In the genomic region with DNA sequence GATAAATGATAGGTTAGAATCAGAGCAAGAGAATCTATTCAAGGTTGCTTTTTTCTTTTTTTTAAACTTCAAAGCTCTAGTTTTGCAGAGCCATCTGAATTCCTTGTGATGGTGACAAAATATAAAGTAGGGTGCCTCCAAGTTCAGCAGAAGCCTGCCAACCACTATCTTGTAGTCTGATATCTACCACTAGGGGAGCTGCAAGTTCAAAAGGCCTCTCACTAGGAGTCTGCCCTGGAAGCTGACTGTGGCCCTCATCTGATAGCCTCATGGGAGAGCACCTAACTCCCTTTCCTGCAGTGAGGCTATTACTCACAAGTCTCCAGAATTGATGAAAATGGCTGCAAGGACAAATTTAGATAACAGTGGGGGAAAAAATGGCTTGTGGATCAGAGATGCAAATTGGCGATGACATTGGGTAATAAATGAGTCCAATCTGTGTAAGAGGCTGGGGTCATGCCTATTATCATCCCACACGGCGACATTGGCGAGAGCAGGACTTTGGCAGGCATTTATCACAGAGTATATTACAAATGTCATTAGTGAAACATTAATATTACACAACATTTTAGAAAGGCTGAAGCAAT, we compare ENCODE assay signal across 9 cellular contexts. TPM values are rescaled to one million over a fixed set of nuclear protein-coding genes. Genes with fewer than 3 reads are reported as not detected.
DNase-seq lines count a peak whose midpoint lies in the region; ATAC-seq and TF ChIP-seq lines count a peak whose summit lies in the region.
"Had no signal": no experiment of that assay in that cellular context is flagged by ENCODE, and none has a peak within 500 bp of the region (broad histone marks: within the 10 kb centered on the region; RNA-seq: fewer than 3 reads in every experiment).

No MANE protein-coding gene starts in this region.

- H4K20me1 ChIP-seq in MM.1S (ENCODE audit: insufficient read depth, low read length) = no peaks in the 10 kb centered on the region

- peaks cover 0 to 2% of the 10 kb centered on the region in 2 donors for H3K9me3 Mint-ChIP-seq in activated T-cell treated with anti-CD3 and anti-CD28 coated beads, Interleukin-2, amount 50 U/mL, for 72 hours
- peaks cover 3% of the 10 kb centered on the region for H3K9me3 Mint-ChIP-seq in chondrocyte (ENCODE audit: low read depth)

- no peaks in the 10 kb centered on the region for H3F3A ChIP-seq in MM.1S (ENCODE audit: insufficient read depth, low read length)

- H3K27me3 Mint-ChIP-seq in activated T-cell treated with anti-CD3 and anti-CD28 coated beads, Interleukin-2, amount 50 U/mL, for 72 hours (ENCODE audit: low read depth) = no peaks in the 10 kb centered on the region
- H3K27me3 Mint-ChIP-seq in chondrocyte (ENCODE audit: low read depth) = peaks cover 5% of the 10 kb centered on the region

- H3K4me1 Mint-ChIP-seq in activated T-cell treated with anti-CD3 and anti-CD28 coated beads, Interleukin-2, amount 50 U/mL, for 72 hours (ENCODE audit: low read depth) = no peaks in the 10 kb centered on the region
- no peaks in the 10 kb centered on the region for H3K4me1 Mint-ChIP-seq in chondrocyte (ENCODE audit: low read depth)

- H3K4me3 ChIP-seq in MM.1S (ENCODE audit: low read length) (no peak overlapping the region), psoas muscle (no peak overlapping the region)

- H3K4me2 ChIP-seq in MM.1S (ENCODE audit: low read depth, low read length) = no peak overlapping the region

- no peaks in the 10 kb centered on the region for H3K27me3 ChIP-seq in MM.1S (replicated peaks; ENCODE audit: insufficient read depth, low read length)
- peaks cover 0 to 2% (median 0%) of the 10 kb centered on the region in 3 donors for H3K27me3 ChIP-seq in psoas muscle (ENCODE audit: insufficient read depth in 3 of 3, low read length in 2 of 3)

- no peak overlapping the region for H3K9ac ChIP-seq in MM.1S (ENCODE audit: low read length)
- H3K9ac ChIP-seq: parathyroid adenoma had no signal

- H2AFZ ChIP-seq in MM.1S (ENCODE audit: low read length) = no peak overlapping the region
- H2AFZ ChIP-seq: parathyroid adenoma had no signal

- no peaks in the 10 kb centered on the region for H3K4me1 ChIP-seq in MM.1S (ENCODE audit: low read length)
- H3K4me1 ChIP-seq in psoas muscle = no peaks in the 10 kb centered on the region
- H3K4me1 ChIP-seq: parathyroid adenoma had no signal

- H3K9me2 ChIP-seq in MM.1S (replicated peaks; ENCODE audit: insufficient read depth, low read length) = no peaks in the 10 kb centered on the region

- H3K9me3 ChIP-seq in MM.1S (replicated peaks; ENCODE audit: insufficient read depth, low read length) (no peaks in the 10 kb centered on the region), psoas muscle (no peaks in the 10 kb centered on the region)

- H3K27ac Mint-ChIP-seq in activated T-cell treated with anti-CD3 and anti-CD28 coated beads, Interleukin-2, amount 50 U/mL, for 72 hours = peak overlapping the region; percentile 31
- no peak overlapping the region for H3K27ac Mint-ChIP-seq in chondrocyte (ENCODE audit: unreplicated experiment)

- TF ChIP-seq CTCF in MM.1S (IDR thresholded peaks at IDR 0.05; ENCODE audit: low read length) = peak; percentile 44
- peak; percentile 58 for TF ChIP-seq CTCF in chondrocyte (IDR thresholded peaks at IDR 0.05)
- peak; percentile 14 for TF ChIP-seq CTCF in psoas muscle (IDR thresholded peaks at IDR 0.05)

- no peak for ATAC-seq in activated T-cell treated with anti-CD3 and anti-CD28 coated beads, Interleukin-2, amount 50 U/mL, for 72 hours (replicated peaks in 1 of 2)
- ATAC-seq in psoas muscle (no peak), GM21381 (IDR thresholded peaks at IDR 0.05; ENCODE audit: unreplicated experiment) (no peak)

- H3K4me3 Mint-ChIP-seq in activated T-cell treated with anti-CD3 and anti-CD28 coated beads, Interleukin-2, amount 50 U/mL, for 72 hours = no peak overlapping the region
- no peak overlapping the region for H3K4me3 Mint-ChIP-seq in chondrocyte (ENCODE audit: unreplicated experiment)

- H3K27ac ChIP-seq in MM.1S (ENCODE audit: low read length) (no peak overlapping the region), psoas muscle (no peak overlapping the region)
- H3K27ac ChIP-seq: parathyroid adenoma had no signal

- no peak for DNase-seq in activated T-cell treated with anti-CD3 and anti-CD28 coated beads, Interleukin-2, amount 50 U/mL, for 72 hours
- DNase-seq in activated T-cell treated with anti-CD3 and anti-CD28 coated beads, Interleukin-2, amount 50 U/mL, for 48 hours = no peak
- peak; percentile 27 for DNase-seq in MM.1S
- DNase-seq in chondrocyte (ENCODE audit: low spot score) = no peak
- DNase-seq in psoas muscle = no peak
- DNase-seq in nucleus accumbens (lab: John Stamatoyannopoulos, UW) = no peak
- DNase-seq in NCI-H1417 treated with DMSO at 0.1 percent for 48 hours (lab: John Stamatoyannopoulos, UW) = no peak

- H3K36me3 Mint-ChIP-seq in activated T-cell treated with anti-CD3 and anti-CD28 coated beads, Interleukin-2, amount 50 U/mL, for 72 hours (ENCODE audit: insufficient read depth in 2 of 2) = no peaks in the 10 kb centered on the region
- no peaks in the 10 kb centered on the region for H3K36me3 Mint-ChIP-seq in chondrocyte (ENCODE audit: low read depth)

- H3K79me2 ChIP-seq in MM.1S (ENCODE audit: low read length) = no peaks in the 10 kb centered on the region
- H3K79me2 ChIP-seq: parathyroid adenoma had no signal

- WGBS in psoas muscle, 3 donors = 58 to 62% (median 59%) methylated on average over 4 of the region's 4 CpGs

- intact Hi-C loops in psoas muscle (cut with DNase I) = no loop called here

- no peaks in the 10 kb centered on the region for H3K36me3 ChIP-seq in MM.1S (replicated peaks; ENCODE audit: insufficient read depth, low read length)
- H3K36me3 ChIP-seq in psoas muscle (ENCODE audit: insufficient read depth in 1 of 2, low read depth in 1 of 2) = no peaks in the 10 kb centered on the region

RNA-seq across cellular contexts. Expression of a gene that starts 10.7 kb away (rescaled TPM):
- total RNA-seq in activated T-cell treated with anti-CD3 and anti-CD28 coated beads, Interleukin-2, amount 50 U/mL, for 72 hours = not detected
- total RNA-seq in chondrocyte (not detected in 3 replicates), psoas muscle (not detected)
- polyA plus RNA-seq in psoas muscle = not detected
